15 cellular contexts compared by ENCODE assay signal in the genomic region with DNA sequence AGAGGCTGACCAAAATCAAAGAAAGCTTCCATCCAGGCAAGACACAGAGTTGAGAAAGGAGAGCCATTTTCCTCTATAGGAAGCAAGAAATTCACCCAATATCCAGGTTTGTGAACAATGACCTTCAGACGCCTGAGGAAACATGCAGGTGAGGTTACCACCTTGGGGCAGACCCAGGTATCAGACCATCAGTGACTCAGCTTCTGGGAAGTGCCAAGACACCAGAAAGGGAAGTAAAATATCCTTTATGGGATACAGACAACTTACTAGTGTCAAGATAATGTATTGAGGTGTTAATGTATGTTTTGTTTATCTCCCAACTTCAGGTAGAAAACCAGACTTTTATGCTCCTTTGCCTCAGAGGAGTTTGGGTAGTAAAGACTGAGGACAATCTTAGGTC. TPM values are rescaled to one million over a fixed set of nuclear protein-coding genes. Genes with fewer than 3 reads are reported as not detected.
DNase-seq lines count a peak whose midpoint lies in the region; ATAC-seq, FAIRE-seq and TF ChIP-seq lines count a peak whose summit lies in the region.
"Had no signal": no experiment of that assay in that cellular context is flagged by ENCODE, and none has a peak within 500 bp of the region (broad histone marks: within the 10 kb centered on the region; RNA-seq: fewer than 3 reads in every experiment).

No MANE protein-coding gene starts in this region.

- CTCF ChIA-PET in K562 (lab: Yijun Ruan, JAX; ENCODE audit: low intra/inter-chr PET ratio) = interaction anchor here (0.6 kb wide), 1 partner anchor 220 kb away, joined by 5 read pairs; no protein-coding TSS in a partner anchor

- H3K27ac ChIP-seq in K562 (ENCODE audit: extremely low read depth, low read depth, low read length) (peak overlapping the region; percentile 46), small intestine (ENCODE audit: low read depth in 1 of 2, low read length in 1 of 2) (peak overlapping the region in 1 of 2 donors; percentile 20)
- H3K27ac ChIP-seq: SJSA1 had no signal

- TF ChIP-seq POLR2A in K562 (conservative IDR thresholded peaks at IDR 0.05) = no peak

- no peaks in the 10 kb centered on the region for H3K36me3 ChIP-seq in K562 (ENCODE audit: control insufficient read depth, insufficient read depth, low read length)
- H3K36me3 ChIP-seq in small intestine (ENCODE audit: control insufficient read depth in 2 of 2, insufficient read depth in 2 of 2, low read length in 2 of 2) = no peaks in the 10 kb centered on the region
- H3K36me3 ChIP-seq: SJSA1 had no signal

- H3K36me3 Mint-ChIP-seq in memory B cell = peaks cover 3% of the 10 kb centered on the region

- H3K4me3 ChIP-seq in K562 = no peak overlapping the region
- H3K4me3 ChIP-seq in small intestine (ENCODE audit: low read depth in 1 of 2, low read length in 2 of 2) = no peak overlapping the region
- H3K4me3 ChIP-seq: SJSA1 had no signal

- peak overlapping the region in 1 of 2 experiments; percentile 78; a peak in 1 of 4 replicates for H3K9ac ChIP-seq in K562 (ENCODE audit: insufficient read depth in 1 of 2, low read depth in 2 of 2, low read length in 2 of 2)

- no peak overlapping the region for H3K4me3 Mint-ChIP-seq in memory B cell

- no peaks in the 10 kb centered on the region for H3K9me1 ChIP-seq in K562 (ENCODE audit: control insufficient read depth, insufficient read depth, low read length)

- no peaks in the 10 kb centered on the region for H4K20me1 ChIP-seq in K562 (replicated peaks; ENCODE audit: control insufficient read depth, insufficient read depth, low read length)

- no peaks in the 10 kb centered on the region; the same call in 2 of the 3 replicates for H3K79me2 ChIP-seq in K562 (ENCODE audit: control insufficient read depth, insufficient read depth, low read length)

- ATAC-seq in K562 = no peak
- ATAC-seq in memory B cell (ENCODE audit: low read depth) = no peak
- no peak for ATAC-seq in GM21717 (IDR thresholded peaks at IDR 0.05; ENCODE audit: unreplicated experiment)
- ATAC-seq: PC-3 had no signal

- peak overlapping the region; percentile 34; the same call in 1 of the 2 replicates for H3K4me2 ChIP-seq in K562 (ENCODE audit: insufficient read depth, low read length)

- H3K9me3 ChIP-seq in K562 (replicated peaks; ENCODE audit: control insufficient read depth, insufficient read depth, low read depth, low read length) = peaks cover 5% of the 10 kb centered on the region; the same call in 1 of the 2 replicates
- H3K9me3 ChIP-seq in small intestine (ENCODE audit: control insufficient read depth, low read depth) = no peaks in the 10 kb centered on the region

- POLR2A ChIA-PET in K562 (lab: Yijun Ruan, JAX) = interaction anchor here (1.0 to 1.5 kb wide), 2 partner anchors 20 to 300 kb away, joined by 3 to 4 read pairs; no protein-coding TSS in a partner anchor

- peak overlapping the region; percentile 89 for H2AFZ ChIP-seq in K562 (ENCODE audit: low read depth, low read length)

- TF ChIP-seq CTCF in K562 (IDR thresholded peaks at IDR 0.05 in 2 of 3, conservative IDR thresholded peaks at IDR 0.05 in 1 of 3; ENCODE audit: insufficient read depth in 2 of 3, low read depth in 1 of 3, low read length in 3 of 3) = no peak

- H3K27me3 ChIP-seq in K562 (ENCODE audit: control insufficient read depth in 2 of 2, insufficient read depth in 2 of 2, low read length in 2 of 2) (no peaks in the 10 kb centered on the region), small intestine (ENCODE audit: control insufficient read depth in 2 of 2, insufficient read depth in 2 of 2, low read length in 2 of 2) (no peaks in the 10 kb centered on the region)
- H3K27me3 ChIP-seq: SJSA1 had no signal

- H3K27ac Mint-ChIP-seq in memory B cell = peak overlapping the region; percentile 19

- peaks cover 13 to 27% of the 10 kb centered on the region in 2 experiments; a peak in 4 of 5 replicates for H3K4me1 ChIP-seq in K562 (replicated peaks in 1 of 2; ENCODE audit: control insufficient read depth in 2 of 2, insufficient read depth in 2 of 2, low read length in 2 of 2)
- peaks cover 0 to 2% of the 10 kb centered on the region in 2 donors for H3K4me1 ChIP-seq in small intestine (ENCODE audit: control insufficient read depth in 2 of 2, insufficient read depth in 1 of 2, low read depth in 1 of 2, low read length in 1 of 2)

- no TSS peak for BruUV-seq in K562 (replicated peaks; lab: Mats Ljungman, UMichigan)

- H3K27me3 Mint-ChIP-seq in memory B cell = no peaks in the 10 kb centered on the region

- peak; percentile 6 for DNase-seq in ELF-1 (ENCODE audit: low read depth, low spot score)
- peak in 2 of 4 experiments; percentile 14 to 38 for DNase-seq in K562 (ENCODE audit: extremely low read depth in 1 of 4, low spot score in 3 of 4)
- no peak for DNase-seq in memory B cell (ENCODE audit: low spot score in 2 of 2)
- peak; percentile 69 for DNase-seq in small intestine
- no peak for DNase-seq in activated CD4-positive, alpha-beta T cell treated with anti-CD3 and anti-CD28 coated beads for 4 hours
- no peak for DNase-seq in NCI-H226
- DNase-seq: DMS53, HCEC 1CT, NCI-H1417, NCI-H187 treated with DMSO at 0.1 percent for 48 hours, NCI-H446, NCI-H774, PC-3 had no signal

- no peak for FAIRE-seq in K562 (lab: Jason Lieb, UNC)
- no peak for FAIRE-seq in small intestine (lab: Jason Lieb, UNC)

- intact Hi-C loops in K562 (cut with micrococcal nuclease) = no loop called here

- in situ Hi-C loops in K562 (cut with MboI) = loop anchor here (25.0 kb wide), 1 partner anchor 747 kb away; no protein-coding TSS in a partner anchor

- no peak for TF ChIP-seq EP300 in K562 (IDR thresholded peaks at IDR 0.05; ENCODE audit: low read length)

- TF ChIP-seq RAD21 in K562 (CRISPR knock-in tag; conservative IDR thresholded peaks at IDR 0.05 in 1 of 2, IDR thresholded peaks at IDR 0.05 in 1 of 2) = no peak

- WGBS in K562 (ENCODE audit: insufficient coverage, low coverage, missing lambda C conversion rate) = 0% methylated on average over 1 of the region's 1 CpG
- WGBS in small intestine, 3 donors = 15 to 60% (median 33%) methylated on average over 1 of the region's 1 CpG

- peaks cover 11% of the 10 kb centered on the region for H3K4me1 Mint-ChIP-seq in memory B cell

- H3K9me3 Mint-ChIP-seq in memory B cell = no peaks in the 10 kb centered on the region

TF ChIP-seq in K562, 482 proteins besides CTCF, POLR2A, EP300 and RAD21 (continues in another document):
- TF ChIP-seq HMGXB4 (CRISPR knock-in tag; IDR thresholded peaks at IDR 0.05) (no peak), ZNF436 (CRISPR knock-in tag; IDR thresholded peaks at IDR 0.05) (no peak), NR0B1 (IDR thresholded peaks at IDR 0.05; ENCODE audit: partially characterized antibody) (no peak), LARP7 (IDR thresholded peaks at IDR 0.05) (no peak)
- TF ChIP-seq, protein P1, sequence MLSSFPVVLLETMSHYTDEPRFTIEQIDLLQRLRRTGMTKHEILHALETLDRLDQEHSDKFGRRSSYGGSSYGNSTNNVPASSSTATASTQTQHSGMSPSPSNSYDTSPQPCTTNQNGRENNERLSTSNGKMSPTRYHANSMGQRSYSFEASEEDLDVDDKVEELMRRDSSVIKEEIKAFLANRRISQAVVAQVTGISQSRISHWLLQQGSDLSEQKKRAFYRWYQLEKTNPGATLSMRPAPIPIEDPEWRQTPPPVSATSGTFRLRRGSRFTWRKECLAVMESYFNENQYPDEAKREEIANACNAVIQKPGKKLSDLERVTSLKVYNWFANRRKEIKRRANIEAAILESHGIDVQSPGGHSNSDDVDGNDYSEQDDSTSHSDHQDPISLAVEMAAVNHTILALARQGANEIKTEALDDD (IDR thresholded peaks at IDR 0.05) = no peak

RNA-seq across cellular contexts. Expression of gene DTWD2, which starts 2.2 kb away (rescaled TPM):
- 1.4 and 1.7 TPM in 2 replicates for total RNA-seq in K562 (2011; cell fraction: chromatin; rRNA removed; ENCODE audit: low replicate concordance)
- total RNA-seq in K562 (2011; cell fraction: nucleolus; rRNA removed) = 1.2 and 1.7 TPM in 2 replicates
- total RNA-seq in K562 (2011; cell fraction: nucleoplasm; rRNA removed) = 1.7 and 2.4 TPM in 2 replicates
- total RNA-seq in K562 (2014; rRNA removed) (7.4 and 10.8 TPM in 2 replicates), K562 (2014; rRNA removed; fragmentation: Illumina TruSeq; extraction: Trizol) (4.9 and 5.4 TPM in 2 replicates), K562 (2015; rRNA removed; fragmentation: Illumina TruSeq; extraction: Trizol) (4.9 TPM in 2 replicates), K562 (2021) (5.5 TPM in 2 replicates)
- polyA plus RNA-seq in K562 (2011; rRNA removed) (2.2 and 3.1 TPM in 2 replicates), K562 (2014; fragmentation: Illumina TruSeq; extraction: Trizol) (3.1 and 3.7 TPM in 2 replicates), K562 (2014; fragmentation: Nextera tagmentation; extraction: Ambion mirVana) (1 to 10 TPM in 1 of 2 experiments, under 1 TPM in 1; 0.99 to 1.1 TPM), K562 (2014; rRNA removed) (3.2 and 4.1 TPM in 2 replicates), small intestine (1 to 10 TPM; 1.3 to 3.4 (median 1.4) TPM)
- 2.9 and 3.5 TPM in 2 replicates for polyA plus RNA-seq in K562 (2011; cell fraction: cytosol; rRNA removed)
- polyA plus RNA-seq in K562 (2011; cell fraction: nucleus; rRNA removed) = 1.6 and 1.9 TPM in 2 replicates
- 3.0 and 20.2 TPM in 2 replicates for polyA plus RNA-seq in K562 (2012)
- polyA minus RNA-seq in K562 (2011; rRNA and poly(A)+ RNA removed) = 2.8 and 3.6 TPM in 2 replicates
- polyA minus RNA-seq in K562 (2011; cell fraction: cytosol; rRNA and poly(A)+ RNA removed) = 3.0 and 5.0 TPM in 2 replicates
- polyA minus RNA-seq in K562 (2011; cell fraction: nucleus; rRNA and poly(A)+ RNA removed) = 1.9 and 2.4 TPM in 2 replicates

Comparison
In these comparisons a context has a peak if more than half of its experiments do, and no peak if none do; other contexts are left out.
1. DNase-seq: peak in ELF-1 (single experiment) and small intestine (single experiment); none in memory B cell (0 of 2), activated CD4-positive, alpha-beta T cell treated with anti-CD3 and anti-CD28 coated beads for 4 hours (0 of 2) and NCI-H226 (single experiment).